Comparison of ENCODE assay signal across 8 cellular contexts in genomic region chr5:139513434-139513833, GRCh38. TPM values are rescaled to one million over a fixed set of nuclear protein-coding genes. Genes with fewer than 3 reads are reported as not detected.
DNase-seq lines count a peak whose midpoint lies in the region; ATAC-seq and TF ChIP-seq lines count a peak whose summit lies in the region.
"Not testable (repeated sequence)": the region's sequence is repeated elsewhere in the genome, so short reads cannot be mapped to it uniquely, and the experiment has no call there.

No MANE protein-coding gene starts in this region.

- not testable (repeated sequence) for H3K4me3 Mint-ChIP-seq in activated CD4-positive, alpha-beta T cell treated with anti-CD3 and anti-CD28 coated beads, Interleukin-2, amount 10 ng/mL, durations not matched to agents 24 days and 14 days
- H3K4me3 Mint-ChIP-seq in immature natural killer cell = peak overlapping the region in 3 of 5 donors; percentile 8 to 50 (median 22)

- intact Hi-C loops in activated CD4-positive, alpha-beta T cell treated with anti-CD3 and anti-CD28 coated beads, Interleukin-2, amount 10 ng/mL, durations not matched to agents 24 days and 14 days (cut with micrococcal nuclease) = loop anchor here (1.0 to 5.0 kb wide), 6 partner anchors 17 to 99 kb away; partner anchors contain the start of gene DNAJC18
- intact Hi-C loops in spleen (cut with DNase I; ENCODE audit: low total_unique reads) = loop anchor here (5.0 kb wide), 1 partner anchor 91 kb away; no protein-coding TSS in a partner anchor

- peaks cover 57% of the 10 kb centered on the region for H3K4me1 Mint-ChIP-seq in activated CD4-positive, alpha-beta T cell treated with anti-CD3 and anti-CD28 coated beads, Interleukin-2, amount 10 ng/mL, durations not matched to agents 24 days and 14 days
- peaks cover 45 to 53% of the 10 kb centered on the region in 2 donors for H3K4me1 Mint-ChIP-seq in immature natural killer cell

- TF ChIP-seq CTCF in HL-60 (IDR thresholded peaks at IDR 0.05; ENCODE audit: insufficient read depth, low read length) = not testable (repeated sequence)
- TF ChIP-seq CTCF in cardiac fibroblast (IDR thresholded peaks at IDR 0.05; ENCODE audit: low read depth, low read length) = peak; percentile 77
- peak; percentile 61 to 92 (median 85) for TF ChIP-seq CTCF in spleen (IDR thresholded peaks at IDR 0.05 in 8 of 11, conservative IDR thresholded peaks at IDR 0.05 in 3 of 11)

- peaks cover 0 to 43% (median 24%) of the 10 kb centered on the region in 6 donors for H3K4me1 ChIP-seq in spleen

- DNase-seq in AG08395 (ENCODE audit: low spot score) = peak; percentile 73
- DNase-seq in HL-60 (ENCODE audit: low read depth in 1 of 2, low spot score in 1 of 2) = peak; percentile 59 to 81
- peak; percentile 82 for DNase-seq in NCI-H82 (lab: John Stamatoyannopoulos, UW)
- DNase-seq in activated CD4-positive, alpha-beta T cell treated with anti-CD3 and anti-CD28 coated beads, Interleukin-2, amount 10 ng/mL, durations not matched to agents 24 days and 14 days = peak; percentile 93
- DNase-seq in cardiac fibroblast (ENCODE audit: low read depth in 2 of 2) = peak; percentile 82 to 83
- DNase-seq in immature natural killer cell = peak; percentile 68 to 76 (median 73)
- peak; percentile 92 for DNase-seq in spleen

- peak; percentile 52 for ATAC-seq in GM18861 (IDR thresholded peaks at IDR 0.05; ENCODE audit: unreplicated experiment)

- H3K9me3 ChIP-seq in spleen = not testable (repeated sequence)

- TF ChIP-seq POLR2A in spleen (IDR thresholded peaks at IDR 0.05) = not testable (repeated sequence)

- H3K27me3 ChIP-seq in HL-60 (ENCODE audit: insufficient read depth, poor library complexity, severe bottlenecking); spleen (replicated peaks in 1 of 7): not testable (repeated sequence)

- H3K27ac ChIP-seq in HL-60 (replicated peaks); spleen: not testable (repeated sequence)

- H3K27me3 Mint-ChIP-seq in activated CD4-positive, alpha-beta T cell treated with anti-CD3 and anti-CD28 coated beads, Interleukin-2, amount 10 ng/mL, durations not matched to agents 24 days and 14 days = not testable (repeated sequence)
- peaks cover 0 to 15% (median 2%) of the 10 kb centered on the region in 3 donors for H3K27me3 Mint-ChIP-seq in immature natural killer cell (ENCODE audit: low read depth in 3 of 3)

- H3K36me3 ChIP-seq in spleen = not testable (repeated sequence)

- H3K9me3 Mint-ChIP-seq in activated CD4-positive, alpha-beta T cell treated with anti-CD3 and anti-CD28 coated beads, Interleukin-2, amount 10 ng/mL, durations not matched to agents 24 days and 14 days = peaks cover 12% of the 10 kb centered on the region
- H3K9me3 Mint-ChIP-seq in immature natural killer cell = not testable (repeated sequence)

- H3K27ac Mint-ChIP-seq in activated CD4-positive, alpha-beta T cell treated with anti-CD3 and anti-CD28 coated beads, Interleukin-2, amount 10 ng/mL, durations not matched to agents 24 days and 14 days = peak overlapping the region; percentile 39
- peak overlapping the region in 2 of 6 donors; percentile 11 to 26 for H3K27ac Mint-ChIP-seq in immature natural killer cell

- WGBS in spleen, 5 donors = 63 to 76% (median 67%) methylated on average over 5 of the region's 5 CpGs

- not testable (repeated sequence) for H3K36me3 Mint-ChIP-seq in activated CD4-positive, alpha-beta T cell treated with anti-CD3 and anti-CD28 coated beads, Interleukin-2, amount 10 ng/mL, durations not matched to agents 24 days and 14 days (ENCODE audit: low read depth); immature natural killer cell

- H3K4me3 ChIP-seq in HL-60 (replicated peaks; ENCODE audit: insufficient read depth, low read length); cardiac fibroblast (replicated peaks in 1 of 2; ENCODE audit: low read depth in 2 of 2, low read length in 2 of 2); spleen: not testable (repeated sequence)

RNA-seq across cellular contexts. Expression of gene STING1, which starts 30.9 kb away (rescaled TPM):
- total RNA-seq in activated CD4-positive, alpha-beta T cell treated with anti-CD3 and anti-CD28 coated beads, Interleukin-2, amount 10 ng/mL, durations not matched to agents 24 days and 14 days = 198 and 201 TPM in 2 replicates
- polyA plus RNA-seq in immature natural killer cell = 100 to 1,000 TPM in 2 of 3 donors, 10 to 100 TPM in 1; 67.8 to 150 (median 142) TPM
- total RNA-seq in spleen = 100 to 1,000 TPM in 6 of 7 donors, 10 to 100 TPM in 1; 99.7 to 166 (median 130) TPM
- 10 to 100 TPM; 24.2 to 49.8 (median 43.6) TPM for polyA plus RNA-seq in spleen

RNA-seq across cellular contexts. Expression of gene SMIM33, which starts 42.6 kb away (rescaled TPM):
- total RNA-seq in activated CD4-positive, alpha-beta T cell treated with anti-CD3 and anti-CD28 coated beads, Interleukin-2, amount 10 ng/mL, durations not matched to agents 24 days and 14 days = 0.37 and 0.38 TPM in 2 replicates
- not detected for polyA plus RNA-seq in immature natural killer cell
- under 1 TPM in 1 of 7 donors, not detected in 6; 0.24 TPM for total RNA-seq in spleen
- polyA plus RNA-seq in spleen = under 1 TPM in 1 of 3 donors, not detected in 2; 0.03 TPM

RNA-seq across cellular contexts. Expression of gene UBE2D2, which starts 47.7 kb away (rescaled TPM):
- total RNA-seq in activated CD4-positive, alpha-beta T cell treated with anti-CD3 and anti-CD28 coated beads, Interleukin-2, amount 10 ng/mL, durations not matched to agents 24 days and 14 days = 272 and 275 TPM in 2 replicates
- polyA plus RNA-seq in immature natural killer cell (100 to 1,000 TPM; 231 to 328 (median 243) TPM), spleen (100 to 1,000 TPM; 101 to 132 (median 103) TPM)
- 100 to 1,000 TPM in 2 of 7 donors, 10 to 100 TPM in 5; 64.3 to 120 (median 94.3) TPM for total RNA-seq in spleen

RNA-seq across cellular contexts. Expression of gene ECSCR, which starts 50.9 kb away (rescaled TPM):
- total RNA-seq in activated CD4-positive, alpha-beta T cell treated with anti-CD3 and anti-CD28 coated beads, Interleukin-2, amount 10 ng/mL, durations not matched to agents 24 days and 14 days = 1.6 and 1.7 TPM in 2 replicates
- polyA plus RNA-seq in immature natural killer cell (under 1 TPM in 1 of 3 donors, not detected in 2; 0.73 TPM), spleen (10 to 100 TPM; 14.1 to 18.4 (median 17.7) TPM)
- total RNA-seq in spleen = 10 to 100 TPM; 11.3 to 52.3 (median 20.8) TPM
